Comparison of ENCODE assay signal across 37 cellular contexts in the genomic region with DNA sequence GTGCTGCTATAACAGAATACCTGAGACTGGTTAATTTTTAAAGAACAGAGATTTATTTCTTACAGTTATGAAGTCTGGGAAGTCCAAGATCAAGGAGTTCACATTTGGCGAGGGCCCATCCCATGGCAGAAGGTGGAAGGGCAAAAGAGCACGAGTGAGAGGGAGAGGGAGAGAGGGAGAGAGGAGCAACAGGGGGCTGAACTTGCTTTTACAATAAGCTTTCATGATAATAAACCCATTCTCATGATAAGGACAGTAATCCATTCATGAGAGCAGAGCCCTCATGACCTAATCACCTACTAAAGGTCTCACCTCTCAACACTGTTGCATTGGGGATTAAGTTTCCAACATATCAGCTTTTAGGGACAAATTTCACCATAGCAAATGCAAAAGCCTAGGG. TPM values are rescaled to one million over a fixed set of nuclear protein-coding genes. Genes with fewer than 3 reads are reported as not detected.
"Had no signal": no experiment of that assay in that cellular context is flagged by ENCODE, and none has a peak within 500 bp of the region (broad histone marks: within the 10 kb centered on the region; RNA-seq: fewer than 3 reads in every experiment).

No MANE protein-coding gene starts in this region.

- H3K27me3 Mint-ChIP-seq: activated CD4-positive, alpha-beta memory T cell treated with anti-CD3 and anti-CD28 coated beads, Interleukin-2, amount 10 ng/mL, durations not matched to agents 7 days and 5 days; activated CD4-positive, alpha-beta T cell treated with anti-CD3 and anti-CD28 coated beads for 36 hours; activated CD4-positive, alpha-beta T cell treated with anti-CD3 and anti-CD28 coated beads, Interleukin-2, amount 10 ng/mL, durations not matched to agents 7 days and 5 days; activated CD8-positive, alpha-beta memory T cell treated with anti-CD3 and anti-CD28 coated beads, Interleukin-2, amount 10 ng/mL, durations not matched to agents 7 days and 5 days; activated naive CD4-positive, alpha-beta T cell treated with anti-CD3 and anti-CD28 coated beads, Interleukin-2, amount 10 ng/mL, durations not matched to agents 7 days and 5 days; activated naive CD4-positive, alpha-beta T cell treated with anti-CD3 and anti-CD28 coated beads, Interleukin-2, amount 50 U/mL, for 24 hours; activated naive CD8-positive, alpha-beta T cell; activated naive CD8-positive, alpha-beta T cell treated with anti-CD3 and anti-CD28 coated beads, Interleukin-2, amount 10 ng/mL, durations not matched to agents 7 days and 5 days; activated naive CD8-positive, alpha-beta T cell treated with anti-CD3 and anti-CD28 coated beads, Interleukin-2, amount 50 U/mL, for 24 hours; activated T-cell treated with anti-CD3 and anti-CD28 coated beads, Interleukin-2, amount 50 U/mL, for 24 hours; brain; central memory CD8-positive, alpha-beta T cell had no signal

- H3K27me3 ChIP-seq: ascending aorta, cardiac muscle cell had no signal

- H3K36me3 ChIP-seq: ascending aorta, cardiac muscle cell had no signal

- ATAC-seq: activated CD4-positive, alpha-beta T cell treated with anti-CD3 and anti-CD28 coated beads for 36 hours; activated CD4-positive, CD25-positive, alpha-beta regulatory T cell treated with anti-CD3 and anti-CD28 coated beads, Interleukin-2, amount 50 U/mL, for 24 hours; activated CD8-positive, alpha-beta memory T cell treated with anti-CD3 and anti-CD28 coated beads, Interleukin-2, amount 10 ng/mL, durations not matched to agents 7 days and 5 days; activated CD8-positive, alpha-beta T cell treated with anti-CD3 and anti-CD28 coated beads, Interleukin-2, amount 10 ng/mL, durations not matched to agents 7 days and 5 days; activated naive CD8-positive, alpha-beta T cell treated with anti-CD3 and anti-CD28 coated beads, Interleukin-2, amount 50 U/mL, for 24 hours had no signal

- H3K36me3 Mint-ChIP-seq: activated CD8-positive, alpha-beta memory T cell treated with anti-CD3 and anti-CD28 coated beads, Interleukin-2, amount 10 ng/mL, durations not matched to agents 7 days and 5 days; activated naive CD4-positive, alpha-beta T cell treated with anti-CD3 and anti-CD28 coated beads, Interleukin-2, amount 10 ng/mL, durations not matched to agents 7 days and 5 days; activated naive CD4-positive, alpha-beta T cell treated with anti-CD3 and anti-CD28 coated beads, Interleukin-2, amount 50 U/mL, for 24 hours; activated naive CD8-positive, alpha-beta T cell; activated naive CD8-positive, alpha-beta T cell treated with anti-CD3 and anti-CD28 coated beads, Interleukin-2, amount 10 ng/mL, durations not matched to agents 7 days and 5 days; brain had no signal

- H3K27ac Mint-ChIP-seq: activated CD4-positive, alpha-beta memory T cell treated with anti-CD3 and anti-CD28 coated beads, Interleukin-2, amount 10 ng/mL, durations not matched to agents 7 days and 5 days; activated CD4-positive, alpha-beta T cell treated with anti-CD3 and anti-CD28 coated beads for 36 hours; activated CD4-positive, alpha-beta T cell treated with anti-CD3 and anti-CD28 coated beads, Interleukin-2, amount 10 ng/mL, durations not matched to agents 7 days and 5 days; activated CD8-positive, alpha-beta memory T cell treated with anti-CD3 and anti-CD28 coated beads, Interleukin-2, amount 10 ng/mL, durations not matched to agents 7 days and 5 days; activated CD8-positive, alpha-beta T cell treated with anti-CD3 and anti-CD28 coated beads, Interleukin-2, amount 10 ng/mL, durations not matched to agents 7 days and 5 days; activated naive CD4-positive, alpha-beta T cell treated with anti-CD3 and anti-CD28 coated beads, Interleukin-2, amount 10 ng/mL, durations not matched to agents 7 days and 5 days; activated naive CD4-positive, alpha-beta T cell treated with anti-CD3 and anti-CD28 coated beads, Interleukin-2, amount 50 U/mL, for 24 hours; activated naive CD8-positive, alpha-beta T cell; activated naive CD8-positive, alpha-beta T cell treated with anti-CD3 and anti-CD28 coated beads, Interleukin-2, amount 10 ng/mL, durations not matched to agents 7 days and 5 days; activated naive CD8-positive, alpha-beta T cell treated with anti-CD3 and anti-CD28 coated beads, Interleukin-2, amount 50 U/mL, for 24 hours; activated T-cell treated with anti-CD3 and anti-CD28 coated beads, Interleukin-2, amount 50 U/mL, for 24 hours; activated T-helper 2 cell treated with anti-CD3 and anti-CD28 coated beads, Interferon-gamma antibody, Interleukin-2, Interleukin-4, amounts not matched to agents 10 μg/mL and 5 μg/mL and 100 μg/mL, durations not matched to agents 14 hours and 24 hours and 36 hours; brain; T-helper 1 cell treated with Interleukin-12 subunit alpha and Interleukin-12 subunit beta and Interleukin-4 antibody, amounts not matched to agents 30 μg/mL and 1 μg/mL, for 36 hours; T-helper 2 cell treated with Interferon-gamma antibody and Interleukin-4, amounts not matched to agents 5 μg/mL and 100 μg/mL, for 36 hours had no signal

- H3K4me3 ChIP-seq: ascending aorta, cardiac muscle cell had no signal

- H3K4me1 ChIP-seq: ascending aorta had no signal

- H3K4me3 Mint-ChIP-seq: activated CD4-positive, alpha-beta memory T cell treated with anti-CD3 and anti-CD28 coated beads, Interleukin-2, amount 10 ng/mL, durations not matched to agents 7 days and 5 days; activated CD4-positive, alpha-beta T cell treated with anti-CD3 and anti-CD28 coated beads for 36 hours; activated CD4-positive, alpha-beta T cell treated with anti-CD3 and anti-CD28 coated beads, Interleukin-2, amount 10 ng/mL, durations not matched to agents 7 days and 5 days; activated CD8-positive, alpha-beta memory T cell treated with anti-CD3 and anti-CD28 coated beads, Interleukin-2, amount 10 ng/mL, durations not matched to agents 7 days and 5 days; activated CD8-positive, alpha-beta T cell treated with anti-CD3 and anti-CD28 coated beads, Interleukin-2, amount 10 ng/mL, durations not matched to agents 7 days and 5 days; activated naive CD4-positive, alpha-beta T cell treated with anti-CD3 and anti-CD28 coated beads, Interleukin-2, amount 10 ng/mL, durations not matched to agents 7 days and 5 days; activated naive CD4-positive, alpha-beta T cell treated with anti-CD3 and anti-CD28 coated beads, Interleukin-2, amount 50 U/mL, for 24 hours; activated naive CD8-positive, alpha-beta T cell; activated naive CD8-positive, alpha-beta T cell treated with anti-CD3 and anti-CD28 coated beads, Interleukin-2, amount 10 ng/mL, durations not matched to agents 7 days and 5 days; activated naive CD8-positive, alpha-beta T cell treated with anti-CD3 and anti-CD28 coated beads, Interleukin-2, amount 50 U/mL, for 24 hours; activated T-cell treated with anti-CD3 and anti-CD28 coated beads, Interleukin-2, amount 50 U/mL, for 24 hours; brain; central memory CD8-positive, alpha-beta T cell; T-helper 1 cell treated with Interleukin-12 subunit alpha and Interleukin-12 subunit beta and Interleukin-4 antibody, amounts not matched to agents 30 μg/mL and 1 μg/mL, for 36 hours; T-helper 2 cell treated with Interferon-gamma antibody and Interleukin-4, amounts not matched to agents 5 μg/mL and 100 μg/mL, for 36 hours had no signal

- H3K4me1 Mint-ChIP-seq: activated CD4-positive, alpha-beta memory T cell treated with anti-CD3 and anti-CD28 coated beads, Interleukin-2, amount 10 ng/mL, durations not matched to agents 7 days and 5 days; activated CD4-positive, alpha-beta T cell treated with anti-CD3 and anti-CD28 coated beads for 36 hours; activated CD4-positive, alpha-beta T cell treated with anti-CD3 and anti-CD28 coated beads, Interleukin-2, amount 10 ng/mL, durations not matched to agents 7 days and 5 days; activated CD8-positive, alpha-beta memory T cell treated with anti-CD3 and anti-CD28 coated beads, Interleukin-2, amount 10 ng/mL, durations not matched to agents 7 days and 5 days; activated naive CD4-positive, alpha-beta T cell treated with anti-CD3 and anti-CD28 coated beads, Interleukin-2, amount 10 ng/mL, durations not matched to agents 7 days and 5 days; activated naive CD4-positive, alpha-beta T cell treated with anti-CD3 and anti-CD28 coated beads, Interleukin-2, amount 50 U/mL, for 24 hours; activated naive CD8-positive, alpha-beta T cell treated with anti-CD3 and anti-CD28 coated beads, Interleukin-2, amount 10 ng/mL, durations not matched to agents 7 days and 5 days; activated naive CD8-positive, alpha-beta T cell treated with anti-CD3 and anti-CD28 coated beads, Interleukin-2, amount 50 U/mL, for 24 hours; brain; central memory CD8-positive, alpha-beta T cell had no signal

- DNase-seq: activated CD4-positive, alpha-beta memory T cell treated with anti-CD3 and anti-CD28 coated beads, Interleukin-2, amount 10 ng/mL, durations not matched to agents 7 days and 5 days; activated CD4-positive, alpha-beta T cell treated with anti-CD3 and anti-CD28 coated beads for 1 hour; activated CD4-positive, alpha-beta T cell treated with anti-CD3 and anti-CD28 coated beads for 36 hours; activated CD4-positive, alpha-beta T cell treated with anti-CD3 and anti-CD28 coated beads for 48 hours; activated CD4-positive, alpha-beta T cell treated with anti-CD3 and anti-CD28 coated beads, Interleukin-2, amount 10 ng/mL, durations not matched to agents 7 days and 5 days; activated CD4-positive, alpha-beta T cell treated with anti-CD3 and anti-CD28 coated beads, Interleukin-2, amount 50 U/mL, for 48 hours; activated CD4-positive, CD25-positive, alpha-beta regulatory T cell; activated CD8-positive, alpha-beta memory T cell treated with anti-CD3 and anti-CD28 coated beads for 24 hours; activated CD8-positive, alpha-beta memory T cell treated with anti-CD3 and anti-CD28 coated beads, Interleukin-2, amount 10 ng/mL, durations not matched to agents 7 days and 5 days; activated CD8-positive, alpha-beta memory T cell treated with anti-CD3 and anti-CD28 coated beads, Interleukin-2, amount 50 U/mL, for 48 hours; activated CD8-positive, alpha-beta T cell treated with anti-CD3 and anti-CD28 coated beads, Interleukin-2, amount 10 ng/mL, durations not matched to agents 7 days and 5 days; activated effector memory CD4-positive, alpha-beta T cell treated with Interleukin-2 at 50 U/mL for 16 hours; activated gamma-delta T cell; activated naive CD4-positive, alpha-beta T cell treated with anti-CD3 and anti-CD28 coated beads, Interleukin-2, amount 10 ng/mL, durations not matched to agents 7 days and 5 days; activated naive CD4-positive, alpha-beta T cell treated with Interleukin-2 at 50 U/mL for 16 hours; activated naive CD8-positive, alpha-beta T cell treated with anti-CD3 and anti-CD28 coated beads, Interleukin-2, amount 10 ng/mL, durations not matched to agents 7 days and 5 days; activated naive CD8-positive, alpha-beta T cell treated with anti-CD3 and anti-CD28 coated beads, Interleukin-2, amount 50 U/mL, for 24 hours; activated T-cell treated with anti-CD3 and anti-CD28 coated beads, Interleukin-2, amount 50 U/mL, for 24 hours; activated T-cell treated with anti-CD3 and anti-CD28 coated beads, Interleukin-2, amount 50 U/mL, for 48 hours; amygdala; anterior cingulate cortex; caudate nucleus; cerebellar nuclear complex; T-helper 1 cell; T-helper 2 cell; T-helper 9 cell had no signal

- H3K9me3 ChIP-seq: ascending aorta had no signal

- H3K27ac ChIP-seq: ascending aorta, cardiac muscle cell, VCaP had no signal

- H3K9me3 Mint-ChIP-seq: activated CD4-positive, alpha-beta memory T cell treated with anti-CD3 and anti-CD28 coated beads, Interleukin-2, amount 10 ng/mL, durations not matched to agents 7 days and 5 days; activated CD4-positive, alpha-beta T cell treated with anti-CD3 and anti-CD28 coated beads, Interleukin-2, amount 10 ng/mL, durations not matched to agents 7 days and 5 days; activated naive CD4-positive, alpha-beta T cell treated with anti-CD3 and anti-CD28 coated beads, Interleukin-2, amount 10 ng/mL, durations not matched to agents 7 days and 5 days; activated naive CD4-positive, alpha-beta T cell treated with anti-CD3 and anti-CD28 coated beads, Interleukin-2, amount 50 U/mL, for 24 hours; activated naive CD8-positive, alpha-beta T cell treated with anti-CD3 and anti-CD28 coated beads, Interleukin-2, amount 50 U/mL, for 24 hours; activated T-helper 2 cell treated with anti-CD3 and anti-CD28 coated beads, Interferon-gamma antibody, Interleukin-2, Interleukin-4, amounts not matched to agents 10 μg/mL and 5 μg/mL and 100 μg/mL, durations not matched to agents 14 hours and 24 hours and 36 hours; brain; T-helper 1 cell treated with Interleukin-12 subunit alpha and Interleukin-12 subunit beta and Interleukin-4 antibody, amounts not matched to agents 30 μg/mL and 1 μg/mL, for 36 hours had no signal

RNA-seq across cellular contexts. Expression of a gene that starts 45.3 kb away (rescaled TPM):
- total RNA-seq: activated CD4-positive, alpha-beta memory T cell treated with anti-CD3 and anti-CD28 coated beads, Interleukin-2, amount 10 ng/mL, durations not matched to agents 7 days and 5 days; activated CD4-positive, alpha-beta T cell treated with anti-CD3 and anti-CD28 coated beads, Interleukin-2, amount 10 ng/mL, durations not matched to agents 7 days and 5 days; activated CD8-positive, alpha-beta memory T cell treated with anti-CD3 and anti-CD28 coated beads, Interleukin-2, amount 10 ng/mL, durations not matched to agents 7 days and 5 days; activated CD8-positive, alpha-beta T cell treated with anti-CD3 and anti-CD28 coated beads, Interleukin-2, amount 10 ng/mL, durations not matched to agents 7 days and 5 days; activated naive CD8-positive, alpha-beta T cell treated with anti-CD3 and anti-CD28 coated beads, Interleukin-2, amount 10 ng/mL, durations not matched to agents 7 days and 5 days; activated T-helper 2 cell treated with anti-CD3 and anti-CD28 coated beads, Interferon-gamma antibody, Interleukin-2, Interleukin-4, amounts not matched to agents 10 μg/mL and 5 μg/mL and 100 μg/mL, durations not matched to agents 14 hours and 24 hours and 36 hours had no signal
